Comparison of ENCODE assay signal across 8 cellular contexts in the genomic region with DNA sequence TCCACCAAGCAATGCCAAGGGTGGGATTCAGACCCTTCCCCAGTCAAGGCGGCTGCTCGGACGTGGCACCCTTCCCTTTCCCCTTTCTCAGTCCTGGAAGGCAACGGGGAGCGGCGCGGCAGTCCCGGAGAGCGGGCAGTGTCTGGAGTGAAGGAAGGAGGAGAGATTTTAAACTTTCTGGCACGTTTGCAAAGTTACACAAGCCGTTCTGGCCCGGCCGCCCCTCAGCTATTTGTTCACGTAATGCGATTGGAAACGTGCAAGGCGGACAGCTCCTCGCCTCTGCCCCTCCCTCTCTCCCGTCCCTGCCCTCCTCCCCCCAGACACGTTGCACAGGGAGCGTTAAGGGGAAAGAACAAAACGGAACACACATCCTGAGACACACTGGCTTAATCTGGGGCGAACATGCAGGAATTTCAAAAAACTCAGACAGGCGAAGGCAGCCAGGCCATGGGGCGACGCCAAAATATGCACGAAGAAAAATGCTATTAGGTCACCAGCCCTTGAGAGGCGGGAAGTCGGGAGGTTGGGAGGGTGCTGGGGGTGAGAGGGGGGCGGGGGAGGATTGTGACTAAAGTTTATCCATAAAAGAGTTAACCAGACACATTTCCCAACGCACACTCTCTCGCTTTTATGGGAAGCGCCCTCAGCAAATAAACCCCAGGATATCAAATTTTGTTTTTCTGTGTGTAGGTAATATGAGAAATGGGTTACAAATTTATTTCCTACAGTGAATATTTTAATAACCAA. TPM values are rescaled to one million over a fixed set of nuclear protein-coding genes. Genes with fewer than 3 reads are reported as not detected.
DNase-seq lines count a peak whose midpoint lies in the region; ATAC-seq and TF ChIP-seq lines count a peak whose summit lies in the region.

A gene with protein sequence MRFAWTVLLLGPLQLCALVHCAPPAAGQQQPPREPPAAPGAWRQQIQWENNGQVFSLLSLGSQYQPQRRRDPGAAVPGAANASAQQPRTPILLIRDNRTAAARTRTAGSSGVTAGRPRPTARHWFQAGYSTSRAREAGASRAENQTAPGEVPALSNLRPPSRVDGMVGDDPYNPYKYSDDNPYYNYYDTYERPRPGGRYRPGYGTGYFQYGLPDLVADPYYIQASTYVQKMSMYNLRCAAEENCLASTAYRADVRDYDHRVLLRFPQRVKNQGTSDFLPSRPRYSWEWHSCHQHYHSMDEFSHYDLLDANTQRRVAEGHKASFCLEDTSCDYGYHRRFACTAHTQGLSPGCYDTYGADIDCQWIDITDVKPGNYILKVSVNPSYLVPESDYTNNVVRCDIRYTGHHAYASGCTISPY (minus strand): TSS at position 144 of the 750 bp plus-strand sequence. CDS start 274 bp downstream, outside the sequence.

- peak within 1 kb of the TSS; percentile 84 for H3K18ac ChIP-seq in neuronal stem cell (ENCODE audit: low read length)

- H4K8ac ChIP-seq in neuronal stem cell (ENCODE audit: low read depth, low read length), result no peak within 1 kb of the TSS

- H3K36me3 ChIP-seq in HUES64 (ENCODE audit: insufficient read depth, low read length) (no peaks in the 10 kb centered on the region), gastroesophageal sphincter (peaks cover 0 to 11% of the 10 kb centered on the region in 2 donors), neuronal stem cell (replicated peaks in 1 of 2; ENCODE audit: control insufficient read depth in 2 of 2, insufficient read depth in 2 of 2, low read length in 2 of 2) (no peaks in the 10 kb centered on the region)

- H3K4me3 Mint-ChIP-seq in activated CD8-positive, alpha-beta T cell treated with anti-CD3 and anti-CD28 coated beads, Interleukin-2, amount 10 ng/mL, durations not matched to agents 7 days and 5 days, result peak within 1 kb of the TSS; percentile 71

- no peak within 1 kb of the TSS for H3K27ac ChIP-seq in HUES64 (ENCODE audit: low read depth, low read length)
- peak within 1 kb of the TSS in 3 of 4 donors; percentile 77 to 84 (median 77) for H3K27ac ChIP-seq in gastroesophageal sphincter
- no peak within 1 kb of the TSS for H3K27ac ChIP-seq in neuronal stem cell (replicated peaks; ENCODE audit: low read length)

- H3K9me3 ChIP-seq in HUES64 (ENCODE audit: insufficient read depth, low read depth, low read length) (no peaks in the 10 kb centered on the region), gastroesophageal sphincter (no peaks in the 10 kb centered on the region), neuronal stem cell (replicated peaks in 1 of 2; ENCODE audit: control insufficient read depth in 2 of 2, insufficient read depth in 1 of 2, low read depth in 1 of 2, low read length in 2 of 2) (no peaks in the 10 kb centered on the region)

- no peak for ATAC-seq in activated CD8-positive, alpha-beta T cell treated with anti-CD3 and anti-CD28 coated beads, Interleukin-2, amount 10 ng/mL, durations not matched to agents 7 days and 5 days
- ATAC-seq in gastroesophageal sphincter (peak; percentile 90), HG03039 (IDR thresholded peaks at IDR 0.05; ENCODE audit: unreplicated experiment) (no peak), HG03571 (IDR thresholded peaks at IDR 0.05; ENCODE audit: unreplicated experiment) (no peak)

- peaks cover 46% of the 10 kb centered on the region for H3K27me3 ChIP-seq in HUES64 (ENCODE audit: insufficient read depth, low read length)
- no peaks in the 10 kb centered on the region for H3K27me3 ChIP-seq in gastroesophageal sphincter
- peaks cover 8 to 21% (median 12%) of the 10 kb centered on the region in 3 experiments for H3K27me3 ChIP-seq in neuronal stem cell (ENCODE audit: control insufficient read depth in 3 of 3, insufficient read depth in 3 of 3, low read depth in 1 of 3, low read length in 3 of 3)

- H2AFZ ChIP-seq in neuronal stem cell (ENCODE audit: low read length), result peak within 1 kb of the TSS; percentile 99

- H2BK12ac ChIP-seq in neuronal stem cell (ENCODE audit: low read length), result no peak within 1 kb of the TSS

- H3K27me3 Mint-ChIP-seq in activated CD8-positive, alpha-beta T cell treated with anti-CD3 and anti-CD28 coated beads, Interleukin-2, amount 10 ng/mL, durations not matched to agents 7 days and 5 days (ENCODE audit: low read depth), result peaks cover 56% of the 10 kb centered on the region

- H2BK5ac ChIP-seq in neuronal stem cell (ENCODE audit: low read length), result no peak within 1 kb of the TSS

- peak within 1 kb of the TSS; percentile 93 for H3K4me2 ChIP-seq in neuronal stem cell (ENCODE audit: insufficient read depth, low read length, poor library complexity, severe bottlenecking)

- H3K9ac ChIP-seq in HUES64 (ENCODE audit: low read depth, low read length), result peak within 1 kb of the TSS; percentile 43
- peak within 1 kb of the TSS; percentile 53 for H3K9ac ChIP-seq in neuronal stem cell (ENCODE audit: low read depth, low read length, poor library complexity)

- TF ChIP-seq EP300 in gastroesophageal sphincter (IDR thresholded peaks at IDR 0.05), result no peak

- H2AK5ac ChIP-seq in neuronal stem cell (ENCODE audit: low read depth, low read length), result no peak within 1 kb of the TSS

- no peak within 1 kb of the TSS for H3K27ac Mint-ChIP-seq in activated CD8-positive, alpha-beta T cell treated with anti-CD3 and anti-CD28 coated beads, Interleukin-2, amount 10 ng/mL, durations not matched to agents 7 days and 5 days

- POLR2A ChIA-PET in activated CD8-positive, alpha-beta T cell treated with anti-CD3 and anti-CD28 coated beads, Interleukin-2, amount 10 ng/mL, durations not matched to agents 7 days and 5 days (lab: Charles Lee), result interaction anchor here (1.0 kb wide), 1 partner anchor 116 kb away, joined by 3 read pairs; no protein-coding TSS in a partner anchor

- no peak within 1 kb of the TSS for H3K4ac ChIP-seq in neuronal stem cell (ENCODE audit: low read length)

- peak in 1 of 2 donors; percentile 15 for TF ChIP-seq POLR2A in gastroesophageal sphincter (IDR thresholded peaks at IDR 0.05)

- WGBS in HUES64, result 2% methylated on average over 30 of the region's 33 CpGs
- 1 to 3% methylated on average over 8 to 16 of the region's 33 CpGs for WGBS in gastroesophageal sphincter (ENCODE audit: low coverage in 1 of 2), 2 donors
- WGBS in neuronal stem cell (ENCODE audit: extremely low coverage in 2 of 2, insufficient read length in 2 of 2, insufficient replicate concordance in 1 of 2), 2 donors, result no CpG with 5 or more reads among the region's 33 CpGs

- DNase-seq in GM04503 (ENCODE audit: low read depth), result peak; percentile 98
- DNase-seq in activated CD8-positive, alpha-beta T cell treated with anti-CD3 and anti-CD28 coated beads, Interleukin-2, amount 10 ng/mL, durations not matched to agents 7 days and 5 days, result no peak
- peak; percentile 49 for DNase-seq in neuronal stem cell (ENCODE audit: low spot score)
- DNase-seq in MV-4-11 (lab: John Stamatoyannopoulos, UW), result no peak

- CTCF ChIA-PET in activated CD8-positive, alpha-beta T cell treated with anti-CD3 and anti-CD28 coated beads, Interleukin-2, amount 10 ng/mL, durations not matched to agents 7 days and 5 days (lab: Charles Lee), result interaction anchor here (1.3 kb wide), 1 partner anchor 23 kb away, joined by 3 read pairs; no protein-coding TSS in a partner anchor

- H3K9me3 Mint-ChIP-seq in activated CD8-positive, alpha-beta T cell treated with anti-CD3 and anti-CD28 coated beads, Interleukin-2, amount 10 ng/mL, durations not matched to agents 7 days and 5 days (ENCODE audit: insufficient read depth), result no peaks in the 10 kb centered on the region

- H3K4me1 ChIP-seq in HUES64 (ENCODE audit: insufficient read depth, low read length) (peaks cover 6% of the 10 kb centered on the region; the same call in 1 of the 2 replicates), gastroesophageal sphincter (peaks cover 0 to 28% (median 0%) of the 10 kb centered on the region in 3 donors), neuronal stem cell (ENCODE audit: control insufficient read depth in 2 of 2, insufficient read depth in 1 of 2, low read depth in 1 of 2, low read length in 2 of 2) (peaks cover 1 to 6% of the 10 kb centered on the region in 2 donors)

- H3K14ac ChIP-seq in neuronal stem cell (ENCODE audit: low read length), result peak within 1 kb of the TSS; percentile 42

- H3K23ac ChIP-seq in neuronal stem cell (ENCODE audit: low read depth, low read length, poor library complexity), result peak within 1 kb of the TSS; percentile 86

- no peak within 1 kb of the TSS for H2BK120ac ChIP-seq in neuronal stem cell (ENCODE audit: low read depth, low read length)

- H3K4me3 ChIP-seq in HUES64 (ENCODE audit: low read length) (peak within 1 kb of the TSS; percentile 70), gastroesophageal sphincter (peak within 1 kb of the TSS; percentile 51 to 71), neuronal stem cell (ENCODE audit: low read length in 2 of 2) (peak within 1 kb of the TSS; percentile 60 to 82)

- H3K79me1 ChIP-seq in neuronal stem cell (ENCODE audit: low read depth, low read length), result no peaks in the 10 kb centered on the region

- no peak within 1 kb of the TSS for H4K91ac ChIP-seq in neuronal stem cell (ENCODE audit: low read depth, low read length, poor library complexity)

- H3K4me1 Mint-ChIP-seq in activated CD8-positive, alpha-beta T cell treated with anti-CD3 and anti-CD28 coated beads, Interleukin-2, amount 10 ng/mL, durations not matched to agents 7 days and 5 days (ENCODE audit: low read depth), result peaks cover 16% of the 10 kb centered on the region

- H3K36me3 Mint-ChIP-seq in activated CD8-positive, alpha-beta T cell treated with anti-CD3 and anti-CD28 coated beads, Interleukin-2, amount 10 ng/mL, durations not matched to agents 7 days and 5 days (ENCODE audit: low read depth), result no peaks in the 10 kb centered on the region

- peak within 1 kb of the TSS; percentile 40 for H2BK15ac ChIP-seq in neuronal stem cell (ENCODE audit: low read length)

- no peak for TF ChIP-seq CTCF in gastroesophageal sphincter (IDR thresholded peaks at IDR 0.05)

RNA-seq across cellular contexts. Expression of the gene that starts here (rescaled TPM):
- polyA plus RNA-seq in HUES64 (2013, experiment 1 of 2), result 1.4 TPM
- 2.5 TPM for polyA plus RNA-seq in HUES64 (2013, experiment 2 of 2)
- total RNA-seq in activated CD8-positive, alpha-beta T cell treated with anti-CD3 and anti-CD28 coated beads, Interleukin-2, amount 10 ng/mL, durations not matched to agents 7 days and 5 days, result not detected
- 10 to 100 TPM in 2 of 4 donors, 1 to 10 TPM in 2; 2.8 to 17.4 (median 11.9) TPM for total RNA-seq in gastroesophageal sphincter
- polyA plus RNA-seq in neuronal stem cell (2013, experiment 1 of 2), result 0.22 TPM
- polyA plus RNA-seq in neuronal stem cell (2013, experiment 2 of 2), result 0.19 TPM

Comparison
In these comparisons a context has a peak if more than half of its experiments do, and no peak if none do; other contexts are left out.
1. DNase-seq: peak in GM04503 (single experiment) and neuronal stem cell (single experiment); none in activated CD8-positive, alpha-beta T cell treated with anti-CD3 and anti-CD28 coated beads, Interleukin-2, amount 10 ng/mL, durations not matched to agents 7 days and 5 days (single experiment) and MV-4-11 (single experiment).
2. H3K27ac ChIP-seq: peak in gastroesophageal sphincter (3 of 4); none in HUES64 (single experiment) and neuronal stem cell (single experiment).
3. Peak in every context shown above with its lines, with median percentiles within 50 percentile points of each other: H3K4me3 ChIP-seq.